ENCODE assay signal across 1 cellular context in the genomic region with DNA sequence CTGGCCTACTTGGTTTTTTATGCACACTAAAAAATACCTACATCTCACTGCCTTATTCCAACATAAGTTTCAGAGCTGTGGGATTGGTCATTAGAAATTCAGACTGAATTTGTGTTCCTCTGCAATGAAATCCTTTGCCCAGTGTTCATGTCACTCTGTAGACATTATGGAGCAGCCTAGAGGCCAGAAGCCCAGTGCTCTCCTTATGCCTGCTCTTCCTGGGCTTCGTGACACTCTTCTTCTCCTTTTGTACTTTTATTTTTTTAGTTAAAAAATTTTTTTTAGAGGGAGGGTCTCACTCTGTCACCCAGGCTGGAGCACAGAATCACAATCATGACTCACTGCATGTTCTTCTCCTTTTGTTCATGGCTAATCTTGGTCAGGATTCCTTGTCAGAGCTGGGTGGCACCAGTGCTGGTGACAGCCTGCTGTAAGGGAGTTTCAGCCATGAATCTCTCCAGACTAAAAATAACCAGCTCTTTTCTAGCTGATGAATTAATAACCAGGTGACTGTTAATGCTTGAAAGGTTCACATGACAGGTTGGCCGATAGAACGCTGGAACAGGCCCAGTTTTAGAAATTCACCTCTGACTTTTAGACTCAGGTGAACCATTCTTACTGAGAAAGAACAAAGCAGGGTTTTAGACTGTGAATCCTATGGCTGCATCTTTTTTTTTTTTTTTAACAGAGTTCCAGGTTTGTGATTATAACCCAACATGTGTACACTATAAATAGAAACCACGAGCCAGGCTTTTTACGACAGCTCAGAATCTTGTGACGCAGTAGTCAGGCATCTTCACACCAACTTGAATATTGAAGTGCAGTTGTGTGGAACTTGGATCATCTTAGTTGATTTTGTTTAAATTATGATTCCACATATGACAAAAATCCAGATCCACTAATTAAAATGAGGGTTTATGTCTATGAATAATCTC.
TF ChIP-seq lines count a peak whose summit lies in the region.

No MANE protein-coding gene starts in this region.

TF ChIP-seq in K562, 482 proteins besides CTCF, POLR2A, EP300 and RAD21 (continued from another document):
- TF ChIP-seq, protein P1, sequence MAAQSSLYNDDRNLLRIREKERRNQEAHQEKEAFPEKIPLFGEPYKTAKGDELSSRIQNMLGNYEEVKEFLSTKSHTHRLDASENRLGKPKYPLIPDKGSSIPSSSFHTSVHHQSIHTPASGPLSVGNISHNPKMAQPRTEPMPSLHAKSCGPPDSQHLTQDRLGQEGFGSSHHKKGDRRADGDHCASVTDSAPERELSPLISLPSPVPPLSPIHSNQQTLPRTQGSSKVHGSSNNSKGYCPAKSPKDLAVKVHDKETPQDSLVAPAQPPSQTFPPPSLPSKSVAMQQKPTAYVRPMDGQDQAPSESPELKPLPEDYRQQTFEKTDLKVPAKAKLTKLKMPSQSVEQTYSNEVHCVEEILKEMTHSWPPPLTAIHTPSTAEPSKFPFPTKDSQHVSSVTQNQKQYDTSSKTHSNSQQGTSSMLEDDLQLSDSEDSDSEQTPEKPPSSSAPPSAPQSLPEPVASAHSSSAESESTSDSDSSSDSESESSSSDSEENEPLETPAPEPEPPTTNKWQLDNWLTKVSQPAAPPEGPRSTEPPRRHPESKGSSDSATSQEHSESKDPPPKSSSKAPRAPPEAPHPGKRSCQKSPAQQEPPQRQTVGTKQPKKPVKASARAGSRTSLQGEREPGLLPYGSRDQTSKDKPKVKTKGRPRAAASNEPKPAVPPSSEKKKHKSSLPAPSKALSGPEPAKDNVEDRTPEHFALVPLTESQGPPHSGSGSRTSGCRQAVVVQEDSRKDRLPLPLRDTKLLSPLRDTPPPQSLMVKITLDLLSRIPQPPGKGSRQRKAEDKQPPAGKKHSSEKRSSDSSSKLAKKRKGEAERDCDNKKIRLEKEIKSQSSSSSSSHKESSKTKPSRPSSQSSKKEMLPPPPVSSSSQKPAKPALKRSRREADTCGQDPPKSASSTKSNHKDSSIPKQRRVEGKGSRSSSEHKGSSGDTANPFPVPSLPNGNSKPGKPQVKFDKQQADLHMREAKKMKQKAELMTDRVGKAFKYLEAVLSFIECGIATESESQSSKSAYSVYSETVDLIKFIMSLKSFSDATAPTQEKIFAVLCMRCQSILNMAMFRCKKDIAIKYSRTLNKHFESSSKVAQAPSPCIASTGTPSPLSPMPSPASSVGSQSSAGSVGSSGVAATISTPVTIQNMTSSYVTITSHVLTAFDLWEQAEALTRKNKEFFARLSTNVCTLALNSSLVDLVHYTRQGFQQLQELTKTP (IDR thresholded peaks at IDR 0.05; ENCODE audit: low read depth in 1 of 2, partially characterized antibody in 2 of 2): no peak
- no peak for TF ChIP-seq MTA2 (IDR thresholded peaks at IDR 0.05; ENCODE audit: low read depth)
- TF ChIP-seq ASH1L (IDR thresholded peaks at IDR 0.05; ENCODE audit: borderline replicate concordance, low read depth, partially characterized antibody): no peak
- TF ChIP-seq NFATC3 (IDR thresholded peaks at IDR 0.05): no peak
- no peak for TF ChIP-seq ZNF77 (CRISPR knock-in tag; IDR thresholded peaks at IDR 0.05)
- no peak for TF ChIP-seq PTRF (tag; IDR thresholded peaks at IDR 0.05)
- no peak for TF ChIP-seq HSF4 (CRISPR knock-in tag; IDR thresholded peaks at IDR 0.05; ENCODE audit: borderline replicate concordance)
- TF ChIP-seq ZC3H8 (IDR thresholded peaks at IDR 0.05): no peak
- TF ChIP-seq PCBP2 (IDR thresholded peaks at IDR 0.05; ENCODE audit: low read depth, low read length, poor library complexity, severe bottlenecking): no peak
- TF ChIP-seq, protein P2, sequence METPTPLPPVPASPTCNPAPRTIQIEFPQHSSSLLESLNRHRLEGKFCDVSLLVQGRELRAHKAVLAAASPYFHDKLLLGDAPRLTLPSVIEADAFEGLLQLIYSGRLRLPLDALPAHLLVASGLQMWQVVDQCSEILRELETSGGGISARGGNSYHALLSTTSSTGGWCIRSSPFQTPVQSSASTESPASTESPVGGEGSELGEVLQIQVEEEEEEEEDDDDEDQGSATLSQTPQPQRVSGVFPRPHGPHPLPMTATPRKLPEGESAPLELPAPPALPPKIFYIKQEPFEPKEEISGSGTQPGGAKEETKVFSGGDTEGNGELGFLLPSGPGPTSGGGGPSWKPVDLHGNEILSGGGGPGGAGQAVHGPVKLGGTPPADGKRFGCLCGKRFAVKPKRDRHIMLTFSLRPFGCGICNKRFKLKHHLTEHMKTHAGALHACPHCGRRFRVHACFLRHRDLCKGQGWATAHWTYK (CRISPR knock-in tag; IDR thresholded peaks at IDR 0.05): no peak
- no peak for TF ChIP-seq TFAM (CRISPR knock-in tag; conservative IDR thresholded peaks at IDR 0.05)
- TF ChIP-seq ZNF311 (CRISPR knock-in tag; IDR thresholded peaks at IDR 0.05): no peak
- no peak for TF ChIP-seq ZNF444 (CRISPR knock-in tag; IDR thresholded peaks at IDR 0.05)
- no peak for TF ChIP-seq ZNF696 (CRISPR knock-in tag; conservative IDR thresholded peaks at IDR 0.05)
- TF ChIP-seq, protein P3, sequence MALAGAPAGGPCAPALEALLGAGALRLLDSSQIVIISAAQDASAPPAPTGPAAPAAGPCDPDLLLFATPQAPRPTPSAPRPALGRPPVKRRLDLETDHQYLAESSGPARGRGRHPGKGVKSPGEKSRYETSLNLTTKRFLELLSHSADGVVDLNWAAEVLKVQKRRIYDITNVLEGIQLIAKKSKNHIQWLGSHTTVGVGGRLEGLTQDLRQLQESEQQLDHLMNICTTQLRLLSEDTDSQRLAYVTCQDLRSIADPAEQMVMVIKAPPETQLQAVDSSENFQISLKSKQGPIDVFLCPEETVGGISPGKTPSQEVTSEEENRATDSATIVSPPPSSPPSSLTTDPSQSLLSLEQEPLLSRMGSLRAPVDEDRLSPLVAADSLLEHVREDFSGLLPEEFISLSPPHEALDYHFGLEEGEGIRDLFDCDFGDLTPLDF (CRISPR knock-in tag; IDR thresholded peaks at IDR 0.05): no peak
